ENCODE assay signal across 14 cellular contexts in the genomic region with DNA sequence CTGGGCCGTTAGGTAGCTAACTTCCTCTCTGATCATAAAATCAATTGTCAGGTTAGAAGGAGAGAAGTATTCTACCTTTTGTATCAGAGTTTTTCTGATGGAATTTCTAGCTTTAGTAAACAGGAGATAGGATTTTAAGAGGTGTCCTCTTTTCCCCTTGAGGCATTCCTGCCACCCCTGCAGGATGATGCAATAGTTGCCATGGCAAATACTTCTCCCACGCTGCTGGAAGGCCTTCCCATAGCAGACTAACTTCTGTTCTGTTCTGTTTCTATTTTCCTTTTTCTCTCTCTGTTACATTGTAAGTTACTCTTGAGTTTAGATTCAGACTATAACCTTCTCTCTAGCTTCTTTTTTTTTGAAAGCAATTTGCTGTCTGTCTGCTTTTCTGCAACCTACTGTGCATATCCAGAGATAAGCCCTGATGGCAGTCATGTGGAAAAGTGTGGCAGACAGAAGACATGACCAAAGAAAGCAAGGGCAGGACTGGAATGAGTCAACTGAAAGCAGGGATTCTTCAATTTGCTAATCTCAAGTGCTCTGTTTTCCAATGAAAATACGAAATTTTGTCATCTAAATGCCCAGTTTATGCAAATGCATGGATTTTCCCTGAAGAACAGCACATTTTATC.
A peak's percentile ranks its signal among the peaks of the same experiment; 100 is the strongest.
DNase-seq lines count a peak whose midpoint lies in the region; ATAC-seq and TF ChIP-seq lines count a peak whose summit lies in the region.
"Had no signal": no experiment of that assay in that cellular context is flagged by ENCODE, and none has a peak within 500 bp of the region (broad histone marks: within the 10 kb centered on the region; RNA-seq: fewer than 3 reads in every experiment).

No MANE protein-coding gene starts in this region.

- RAD21 ChIA-PET in HCT116 (lab: Charles Lee; ENCODE audit: low non-redundant PET in 1 of 2, low total read pairs in 2 of 2, uncharacterized antibody in 2 of 2, unreplicated experiment in 2 of 2): no interaction called here

- intact Hi-C loops in HCT116 (cut with micrococcal nuclease): no loop called here

- H3K27ac Mint-ChIP-seq in natural killer cell treated with Interleukin-12 subunit alpha and Interleukin-12 subunit beta and Interleukin-15 and Interleukin-18, amount 100 ng/mL, for 72 hours: no peak overlapping the region

- H3K4me1 ChIP-seq in HCT116 (ENCODE audit: control insufficient read depth in 1 of 2, insufficient read depth in 2 of 2, low read length in 2 of 2): no peaks in the 10 kb centered on the region
- H3K4me1 ChIP-seq: testis had no signal

- H3K9ac ChIP-seq in HCT116 (ENCODE audit: low read length): no peak overlapping the region

- H3K9me2 ChIP-seq in HCT116 (ENCODE audit: insufficient read depth): no peaks in the 10 kb centered on the region

- no peaks in the 10 kb centered on the region for H3K36me3 ChIP-seq in HCT116 (ENCODE audit: control insufficient read depth in 1 of 2, insufficient read depth in 2 of 2, low read length in 2 of 2)

- no peaks in the 10 kb centered on the region for H3K27me3 ChIP-seq in HCT116 (ENCODE audit: insufficient read depth, low read length)
- H3K27me3 ChIP-seq: testis had no signal

- peaks cover 23% of the 10 kb centered on the region for H3K9me3 Mint-ChIP-seq in natural killer cell treated with Interleukin-12 subunit alpha and Interleukin-12 subunit beta and Interleukin-15 and Interleukin-18, amount 100 ng/mL, for 72 hours

- H3K4me3 ChIP-seq in HCT116 (replicated peaks in 1 of 2; ENCODE audit: low read depth in 1 of 2, low read length in 2 of 2) (no peak overlapping the region), choroid plexus epithelial cell (ENCODE audit: low read depth, low read length) (no peak overlapping the region)
- H3K4me3 ChIP-seq: testis had no signal

- no peak overlapping the region for H2AFZ ChIP-seq in HCT116 (ENCODE audit: low read depth, low read length, poor library complexity, severe bottlenecking)

- TF ChIP-seq RAD21 in HCT116 (IDR thresholded peaks at IDR 0.05; ENCODE audit: low read depth): no peak

- peaks cover 8% of the 10 kb centered on the region for H3K36me3 Mint-ChIP-seq in natural killer cell treated with Interleukin-12 subunit alpha and Interleukin-12 subunit beta and Interleukin-15 and Interleukin-18, amount 100 ng/mL, for 72 hours

- no peaks in the 10 kb centered on the region for H3K79me2 ChIP-seq in HCT116 (ENCODE audit: insufficient read depth, low read length)

- no peaks in the 10 kb centered on the region for H4K20me1 ChIP-seq in HCT116 (ENCODE audit: insufficient read depth)

- DNase-seq in AG08395 (ENCODE audit: low spot score): peak; percentile 38
- DNase-seq in HCT116 (ENCODE audit: low read depth, low spot score): no peak
- peak; percentile 17 for DNase-seq in choroid plexus epithelial cell (ENCODE audit: low read depth)
- DNase-seq in kidney tubule cell (ENCODE audit: low spot score): peak; percentile 6
- DNase-seq in natural killer cell treated with Interleukin-12 subunit alpha and Interleukin-12 subunit beta and Interleukin-15 and Interleukin-18, amount 100 ng/mL, for 72 hours (ENCODE audit: low spot score): no peak
- DNase-seq in HUDEP-2 (lab: John Stamatoyannopoulos, UW; ENCODE audit: unreplicated experiment in 76 of 76): no peak
- DNase-seq: activated naive CD4-positive, alpha-beta T cell treated with Interleukin-2 at 50 U/mL for 16 hours; DMS 273 treated with DMSO at 0.1 percent for 48 hours; erythroblast; MV-4-11; testis had no signal

- BruUV-seq in HCT116 (replicated peaks; lab: Mats Ljungman, UMichigan): no TSS peak

- H3K27ac ChIP-seq in HCT116 (ENCODE audit: low read depth, low read length): no peak overlapping the region
- H3K27ac ChIP-seq: testis, VCaP had no signal

- H3K4me1 Mint-ChIP-seq in natural killer cell treated with Interleukin-12 subunit alpha and Interleukin-12 subunit beta and Interleukin-15 and Interleukin-18, amount 100 ng/mL, for 72 hours (ENCODE audit: low read depth in 2 of 2): no peaks in the 10 kb centered on the region

- POLR2A ChIA-PET in HCT116 (lab: Charles Lee): no interaction called here

- CTCF ChIA-PET in HCT116 (lab: Charles Lee): no interaction called here

- no peak overlapping the region for H3K4me2 ChIP-seq in HCT116 (ENCODE audit: low read length)

- TF ChIP-seq CTCF in HCT116 (IDR thresholded peaks at IDR 0.05 in 2 of 3, conservative IDR thresholded peaks at IDR 0.05 in 1 of 3; ENCODE audit: borderline replicate concordance in 1 of 3, insufficient read depth in 1 of 3, low read depth in 2 of 3, low read length in 2 of 3) (no peak), choroid plexus epithelial cell (conservative IDR thresholded peaks at IDR 0.05; ENCODE audit: low read depth, low read length) (no peak)

- no peak for TF ChIP-seq POLR2A in HCT116 (IDR thresholded peaks at IDR 0.05; ENCODE audit: borderline replicate concordance, extremely low read depth, insufficient read depth, insufficient read length)

- no peaks in the 10 kb centered on the region for H3K27me3 Mint-ChIP-seq in natural killer cell treated with Interleukin-12 subunit alpha and Interleukin-12 subunit beta and Interleukin-15 and Interleukin-18, amount 100 ng/mL, for 72 hours

- ATAC-seq in HCT116: no peak
- ATAC-seq in GM19328 (IDR thresholded peaks at IDR 0.05; ENCODE audit: unreplicated experiment): no peak
- no peak for ATAC-seq in natural killer cell treated with Interleukin-12 subunit alpha and Interleukin-12 subunit beta and Interleukin-15 and Interleukin-18, amount 100 ng/mL, for 72 hours
- no peak for ATAC-seq in HG02678 (IDR thresholded peaks at IDR 0.05; ENCODE audit: unreplicated experiment)

- no peaks in the 10 kb centered on the region for H3K9me3 ChIP-seq in HCT116 (ENCODE audit: control insufficient read depth in 1 of 2, insufficient read depth in 1 of 2, low read depth in 1 of 2, low read length in 2 of 2)
- H3K9me3 ChIP-seq: testis had no signal

- H3K4me3 Mint-ChIP-seq in natural killer cell treated with Interleukin-12 subunit alpha and Interleukin-12 subunit beta and Interleukin-15 and Interleukin-18, amount 100 ng/mL, for 72 hours: no peak overlapping the region

TF ChIP-seq in HCT116, 20 proteins besides CTCF, POLR2A, EP300 and RAD21:
- TF ChIP-seq CEBPB (IDR thresholded peaks at IDR 0.05; ENCODE audit: low read depth): peak; percentile 47; the same call in 1 of the 2 replicates
- TF ChIP-seq, protein P1, sequence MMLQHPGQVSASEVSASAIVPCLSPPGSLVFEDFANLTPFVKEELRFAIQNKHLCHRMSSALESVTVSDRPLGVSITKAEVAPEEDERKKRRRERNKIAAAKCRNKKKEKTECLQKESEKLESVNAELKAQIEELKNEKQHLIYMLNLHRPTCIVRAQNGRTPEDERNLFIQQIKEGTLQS (IDR thresholded peaks at IDR 0.05): peak; percentile 42; the same call in 1 of the 2 replicates
- TF ChIP-seq SRF (IDR thresholded peaks at IDR 0.05; ENCODE audit: low read depth): no peak

Comparison
In these comparisons a context has a peak if more than half of its experiments do, and no peak if none do; other contexts are left out.
1. DNase-seq: peak in AG08395 (single experiment), choroid plexus epithelial cell (single experiment) and kidney tubule cell (single experiment); none in HCT116 (single experiment), natural killer cell treated with Interleukin-12 subunit alpha and Interleukin-12 subunit beta and Interleukin-15 and Interleukin-18, amount 100 ng/mL, for 72 hours (single experiment) and HUDEP-2 (0 of 76).